8 cellular contexts compared by ENCODE assay signal in the genomic region with DNA sequence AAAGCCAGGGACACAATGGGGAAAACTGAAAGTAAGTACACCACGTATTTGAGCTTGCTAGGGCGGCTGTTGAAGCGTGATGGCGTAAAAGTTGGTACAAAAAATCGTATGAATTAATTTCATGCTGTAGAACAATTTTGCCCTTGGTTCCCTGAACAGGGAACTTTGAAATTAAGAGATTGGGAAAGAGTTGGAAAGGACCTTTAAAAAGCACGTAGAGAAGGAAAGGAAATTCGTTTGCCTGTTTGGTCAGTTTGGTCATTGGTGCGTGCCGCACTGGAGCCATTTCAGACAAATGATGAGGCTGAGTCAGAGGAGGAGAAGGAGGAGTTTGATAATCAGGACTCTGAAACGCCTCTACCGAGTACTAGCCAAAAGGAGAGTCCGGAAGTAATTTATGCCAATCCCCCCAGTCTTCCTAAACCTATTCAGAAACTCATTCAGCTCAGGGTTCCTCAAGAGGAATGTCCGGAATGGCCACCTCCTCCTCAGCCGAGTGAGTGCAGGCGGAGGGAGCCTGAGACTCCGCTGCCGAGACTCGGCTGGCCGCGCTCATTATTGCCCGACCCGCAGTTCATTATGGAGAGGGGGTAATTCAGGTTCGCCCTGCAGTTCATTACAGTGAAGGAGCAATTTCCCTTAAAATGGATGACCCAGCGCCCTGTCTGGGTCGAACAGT. TPM values are rescaled to one million over a fixed set of nuclear protein-coding genes. Genes with fewer than 3 reads are reported as not detected.
DNase-seq lines count a peak whose midpoint lies in the region; ATAC-seq and TF ChIP-seq lines count a peak whose summit lies in the region.

No MANE protein-coding gene starts in this region.

- TF ChIP-seq POLR2A in GM19099 (IDR thresholded peaks at IDR 0.05; ENCODE audit: extremely low read depth, insufficient read length, low read depth): peak; percentile 38

- no peak overlapping the region for H3K23ac ChIP-seq in neuronal stem cell (ENCODE audit: low read depth, low read length, poor library complexity)

- H2BK12ac ChIP-seq in neuronal stem cell (ENCODE audit: low read length): no peak overlapping the region

- DNase-seq in CD1c-positive myeloid dendritic cell (ENCODE audit: extremely low spot score) (peak; percentile 56), foreskin melanocyte (peak; percentile 80), neuronal stem cell (ENCODE audit: low spot score) (peak; percentile 84), GF-D8 (lab: John Stamatoyannopoulos, UW) (no peak)
- peak; percentile 30 for DNase-seq in activated effector memory CD4-positive, alpha-beta T cell treated with Interleukin-2 at 50 U/mL for 16 hours

- H3K79me1 ChIP-seq in neuronal stem cell (ENCODE audit: low read depth, low read length): no peaks in the 10 kb centered on the region

- no CpG with 5 or more reads among the region's 25 CpGs for WGBS in neuronal stem cell (ENCODE audit: extremely low coverage in 2 of 2, insufficient read length in 2 of 2, insufficient replicate concordance in 1 of 2), 2 donors

- no peaks in the 10 kb centered on the region for H3K79me2 ChIP-seq in OCI-LY3 (ENCODE audit: low read length)

- H3K4me2 ChIP-seq in OCI-LY3 (ENCODE audit: low read length) (peak overlapping the region; percentile 88), neuronal stem cell (ENCODE audit: insufficient read depth, low read length, poor library complexity, severe bottlenecking) (peak overlapping the region; percentile 64)

- H3K9me3 ChIP-seq in OCI-LY3 (ENCODE audit: insufficient read depth, low read length) (no peaks in the 10 kb centered on the region), neuronal stem cell (replicated peaks in 1 of 2; ENCODE audit: control insufficient read depth in 2 of 2, insufficient read depth in 1 of 2, low read depth in 1 of 2, low read length in 2 of 2) (no peaks in the 10 kb centered on the region)

- H3K4ac ChIP-seq in neuronal stem cell (ENCODE audit: low read length): no peak overlapping the region

- H2BK5ac ChIP-seq in neuronal stem cell (ENCODE audit: low read length): no peak overlapping the region

- no peak overlapping the region for H4K8ac ChIP-seq in neuronal stem cell (ENCODE audit: low read depth, low read length)

- H2BK120ac ChIP-seq in neuronal stem cell (ENCODE audit: low read depth, low read length): no peak overlapping the region

- H3K4me3 ChIP-seq in OCI-LY3 (ENCODE audit: low read length) (peak overlapping the region; percentile 87), neuronal stem cell (ENCODE audit: low read length in 2 of 2) (peak overlapping the region; percentile 49 to 79)

- H4K20me1 ChIP-seq in OCI-LY3 (ENCODE audit: insufficient read depth, low read length): no peaks in the 10 kb centered on the region

- H3K14ac ChIP-seq in neuronal stem cell (ENCODE audit: low read length): no peak overlapping the region

- peak overlapping the region; percentile 73 for H3K18ac ChIP-seq in neuronal stem cell (ENCODE audit: low read length)

- no peak overlapping the region for H2AK5ac ChIP-seq in neuronal stem cell (ENCODE audit: low read depth, low read length)

- H2AFZ ChIP-seq in OCI-LY3 (ENCODE audit: low read depth, low read length): peak overlapping the region; percentile 95
- H2AFZ ChIP-seq in neuronal stem cell (ENCODE audit: low read length): peak overlapping the region; percentile 87

- 0 out of 2 replicates have a peak, but pooled peaks cover 6% of the 10 kb centered on the region for H3K4me1 ChIP-seq in OCI-LY3 (ENCODE audit: low read length)
- H3K4me1 ChIP-seq in neuronal stem cell (ENCODE audit: control insufficient read depth in 2 of 2, insufficient read depth in 1 of 2, low read depth in 1 of 2, low read length in 2 of 2): peaks cover 0 to 2% of the 10 kb centered on the region in 2 donors

- H3K36me3 ChIP-seq in OCI-LY3 (replicated peaks; ENCODE audit: low read depth, low read length) (no peaks in the 10 kb centered on the region), neuronal stem cell (replicated peaks in 1 of 2; ENCODE audit: control insufficient read depth in 2 of 2, insufficient read depth in 2 of 2, low read length in 2 of 2) (no peaks in the 10 kb centered on the region)

- TF ChIP-seq CTCF in OCI-LY3 (IDR thresholded peaks at IDR 0.05; ENCODE audit: low read depth, low read length): no peak

- peak; percentile 79 for ATAC-seq in HG03159 (IDR thresholded peaks at IDR 0.05; ENCODE audit: unreplicated experiment)

- H3K27ac ChIP-seq in OCI-LY3 (ENCODE audit: low read length) (peak overlapping the region; percentile 25), neuronal stem cell (replicated peaks; ENCODE audit: low read length) (peak overlapping the region; percentile 88)

- H3K27me3 ChIP-seq in OCI-LY3 (ENCODE audit: low read depth, low read length) (no peaks in the 10 kb centered on the region), neuronal stem cell (ENCODE audit: control insufficient read depth in 3 of 3, insufficient read depth in 3 of 3, low read depth in 1 of 3, low read length in 3 of 3) (no peaks in the 10 kb centered on the region)

- H4K91ac ChIP-seq in neuronal stem cell (ENCODE audit: low read depth, low read length, poor library complexity): no peak overlapping the region

- no peak overlapping the region for H2BK15ac ChIP-seq in neuronal stem cell (ENCODE audit: low read length)

- H3K9ac ChIP-seq in OCI-LY3 (ENCODE audit: low read length): peak overlapping the region; percentile 72
- H3K9ac ChIP-seq in neuronal stem cell (ENCODE audit: low read depth, low read length, poor library complexity): peak overlapping the region; percentile 25

RNA-seq across cellular contexts. Expression of gene PRSS16, which starts 59.2 kb away (rescaled TPM):
- 3.2 TPM for polyA plus RNA-seq in neuronal stem cell (2013, experiment 1 of 2)
- polyA plus RNA-seq in neuronal stem cell (2013, experiment 2 of 2): 3.0 TPM
